Comparison of ENCODE assay signal across 18 cellular contexts in genomic region chr17:59424331-59424730, GRCh38.
DNase-seq lines count a peak whose midpoint lies in the region; TF ChIP-seq lines count a peak whose summit lies in the region.
"Had no signal": no experiment of that assay in that cellular context is flagged by ENCODE, and none has a peak within 500 bp of the region (broad histone marks: within the 10 kb centered on the region; RNA-seq: fewer than 3 reads in every experiment).

No MANE protein-coding gene starts in this region.

- no peak for TF ChIP-seq CTCF in fibroblast of the aortic adventitia (IDR thresholded peaks at IDR 0.05; ENCODE audit: insufficient read depth, low read length)
- no peak for TF ChIP-seq CTCF in mesothelial cell of epicardium (IDR thresholded peaks at IDR 0.05; ENCODE audit: unreplicated experiment)
- no peak for TF ChIP-seq CTCF in thyroid gland (IDR thresholded peaks at IDR 0.05)
- no peak for TF ChIP-seq CTCF in GM13977 (IDR thresholded peaks at IDR 0.05; ENCODE audit: extremely low read depth, insufficient read depth, missing control alignments)
- no peak for TF ChIP-seq CTCF in Calu3 (IDR thresholded peaks at IDR 0.05; ENCODE audit: unreplicated experiment)

- H3K36me3 Mint-ChIP-seq in mesothelial cell of epicardium, result no peaks in the 10 kb centered on the region
- H3K36me3 Mint-ChIP-seq in Calu3 (ENCODE audit: insufficient read depth, unreplicated experiment), result no peaks in the 10 kb centered on the region
- H3K36me3 Mint-ChIP-seq: activated naive CD8-positive, alpha-beta T cell treated with anti-CD3 and anti-CD28 coated beads for 36 hours had no signal

- no peaks in the 10 kb centered on the region for H3K27me3 ChIP-seq in thyroid gland

- H3K36me3 ChIP-seq in thyroid gland, result no peaks in the 10 kb centered on the region

- H3K27me3 Mint-ChIP-seq in mesothelial cell of epicardium (ENCODE audit: low read depth) (no peaks in the 10 kb centered on the region), Calu3 (ENCODE audit: unreplicated experiment) (peaks cover 11% of the 10 kb centered on the region)
- H3K27me3 Mint-ChIP-seq: activated CD4-positive, alpha-beta T cell treated with anti-CD3 and anti-CD28 coated beads, Interleukin-2, amount 10 ng/mL, durations not matched to agents 7 days and 5 days; activated naive CD8-positive, alpha-beta T cell treated with anti-CD3 and anti-CD28 coated beads for 36 hours; progenitor cell of endocrine pancreas had no signal

- in situ Hi-C loops in GM13977 (cut with MboI; ENCODE audit: low pct_unique_long_range_greater_than_20kb, low sequenced_read_pairs, unreplicated experiment), result no loop called here

- H3K9me3 Mint-ChIP-seq in mesothelial cell of epicardium (no peaks in the 10 kb centered on the region), Calu3 (ENCODE audit: low read depth, unreplicated experiment) (no peaks in the 10 kb centered on the region)
- H3K9me3 Mint-ChIP-seq: activated CD4-positive, alpha-beta T cell treated with anti-CD3 and anti-CD28 coated beads, Interleukin-2, amount 10 ng/mL, durations not matched to agents 7 days and 5 days; activated naive CD8-positive, alpha-beta T cell treated with anti-CD3 and anti-CD28 coated beads for 36 hours had no signal

- intact Hi-C loops in thyroid gland (cut with DNase I), result loop anchor here (5.0 kb wide), 1 partner anchor 92 kb away; the partner anchor contains the start of gene YPEL2
- intact Hi-C loops in Calu3 (cut with micrococcal nuclease; ENCODE audit: unreplicated experiment), result no loop called here

- BruUV-seq in Calu3 (replicated peaks; lab: Mats Ljungman, UMichigan), result no TSS peak

- H3K4me3 Mint-ChIP-seq in mesothelial cell of epicardium (no peak overlapping the region), Calu3 (ENCODE audit: low read depth, unreplicated experiment) (no peak overlapping the region)
- H3K4me3 Mint-ChIP-seq: activated CD4-positive, alpha-beta T cell treated with anti-CD3 and anti-CD28 coated beads, Interleukin-2, amount 10 ng/mL, durations not matched to agents 7 days and 5 days; activated naive CD8-positive, alpha-beta T cell treated with anti-CD3 and anti-CD28 coated beads for 36 hours had no signal

- WGBS in thyroid gland, 2 donors, result 94 to 100% methylated on average over 4 of the region's 4 CpGs

- H3K4me1 Mint-ChIP-seq in mesothelial cell of epicardium, result peaks cover 40% of the 10 kb centered on the region
- no peaks in the 10 kb centered on the region for H3K4me1 Mint-ChIP-seq in Calu3 (ENCODE audit: low read depth, unreplicated experiment)

- H3K4me3 ChIP-seq in fibroblast of the aortic adventitia (ENCODE audit: low read depth, low read length) (no peak overlapping the region), thyroid gland (replicated peaks in 1 of 3) (no peak overlapping the region)
- H3K4me3 ChIP-seq: K562 had no signal

- H3K9me3 ChIP-seq in thyroid gland, result no peaks in the 10 kb centered on the region

- DNase-seq in amniotic epithelial cell (ENCODE audit: low read depth), result peak; percentile 55
- DNase-seq in fibroblast of the aortic adventitia (ENCODE audit: low read depth), result peak; percentile 43
- DNase-seq in mesothelial cell of epicardium (ENCODE audit: low spot score in 2 of 2, unreplicated experiment in 2 of 2), result no peak
- DNase-seq in thyroid gland, result no peak
- no peak for DNase-seq in GM13977 (ENCODE audit: low spot score)
- no peak for DNase-seq in SW 1271 (lab: John Stamatoyannopoulos, UW)
- no peak for DNase-seq in Calu3
- DNase-seq in inferior parietal cortex (ENCODE audit: extremely low spot score), result no peak
- DNase-seq: activated CD4-positive, alpha-beta T cell treated with anti-CD3 and anti-CD28 coated beads, Interleukin-2, amount 10 ng/mL, durations not matched to agents 7 days and 5 days; activated naive CD8-positive, alpha-beta T cell treated with anti-CD3 and anti-CD28 coated beads for 36 hours; activated T-cell treated with anti-CD3 and anti-CD28 coated beads, Interleukin-2, amount 50 U/mL, for 1 hour; DMS153; head of caudate nucleus; NCI-H1092 treated with DMSO at 0.1 percent for 48 hours; SIG-M5; stimulated activated CD4-positive, alpha-beta T cell treated with anti-CD3 and anti-CD28 coated beads, Interleukin-15, amount 100 ng/mL, for 24 hours had no signal

- peak overlapping the region; percentile 67 to 86 (median 81) for H3K27ac ChIP-seq in thyroid gland

- no peak for TF ChIP-seq POLR2A in thyroid gland (IDR thresholded peaks at IDR 0.05)

- H3K27ac Mint-ChIP-seq in mesothelial cell of epicardium (peak overlapping the region; percentile 83), Calu3 (ENCODE audit: unreplicated experiment) (no peak overlapping the region)
- H3K27ac Mint-ChIP-seq: activated CD4-positive, alpha-beta T cell treated with anti-CD3 and anti-CD28 coated beads, Interleukin-2, amount 10 ng/mL, durations not matched to agents 7 days and 5 days; activated naive CD8-positive, alpha-beta T cell treated with anti-CD3 and anti-CD28 coated beads for 36 hours; progenitor cell of endocrine pancreas had no signal

- peaks cover 59 to 83% of the 10 kb centered on the region in 2 donors for H3K4me1 ChIP-seq in thyroid gland

- CTCF ChIA-PET in Calu3 (lab: Charles Lee), result interaction anchor here (0.9 to 1.2 kb wide), 2 partner anchors 92 to 196 kb away, joined by 3 to 4 read pairs; no protein-coding TSS in a partner anchor

Comparison
In these comparisons a context has a peak if more than half of its experiments do, and no peak if none do; other contexts are left out.
1. DNase-seq: peak in amniotic epithelial cell (single experiment) and fibroblast of the aortic adventitia (single experiment); none in mesothelial cell of epicardium (0 of 2), thyroid gland (0 of 2), GM13977 (single experiment), SW 1271 (0 of 2), Calu3 (single experiment) and inferior parietal cortex (single experiment).